ENCODE assay signal across 21 cellular contexts in the genomic region with DNA sequence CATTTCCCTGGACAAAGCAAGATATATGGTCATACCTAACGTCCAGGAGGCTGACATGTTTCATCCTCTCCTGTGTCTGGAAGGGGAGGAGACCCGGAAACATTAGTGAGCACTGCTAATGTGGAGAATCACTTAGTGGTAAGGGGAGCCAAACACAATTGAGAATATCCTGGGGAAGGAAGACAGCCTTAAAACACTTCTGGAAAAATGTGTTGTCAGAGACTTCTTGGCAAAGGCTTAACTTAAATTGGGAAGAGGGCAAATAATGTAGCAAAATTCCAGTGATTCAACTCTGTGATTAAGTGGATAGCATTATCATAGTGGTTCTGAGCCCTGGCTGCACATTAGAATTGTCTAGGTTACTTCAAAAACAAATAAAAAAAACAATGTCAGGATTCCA. TPM values are rescaled to one million over a fixed set of nuclear protein-coding genes. Genes with fewer than 3 reads are reported as not detected.
DNase-seq lines count a peak whose midpoint lies in the region; ATAC-seq, FAIRE-seq and TF ChIP-seq lines count a peak whose summit lies in the region.
"Had no signal": no experiment of that assay in that cellular context is flagged by ENCODE, and none has a peak within 500 bp of the region (broad histone marks: within the 10 kb centered on the region; RNA-seq: fewer than 3 reads in every experiment).

No MANE protein-coding gene starts in this region.

- H3K4me1 ChIP-seq in endothelial cell of umbilical vein (ENCODE audit: control insufficient read depth, extremely low read depth, insufficient read depth, low read length) (peaks cover 6% of the 10 kb centered on the region), right atrium auricular region (peaks cover 0 to 16% of the 10 kb centered on the region in 2 donors), stomach smooth muscle (ENCODE audit: control insufficient read depth, insufficient read depth, low read length) (peaks cover 29% of the 10 kb centered on the region)

- DNase-seq in GM04504 (ENCODE audit: low read depth), result peak; percentile 10
- DNase-seq in endothelial cell of umbilical vein (ENCODE audit: low read depth, low spot score), result peak; percentile 63
- DNase-seq in right atrium auricular region (ENCODE audit: low spot score), result no peak
- no peak for DNase-seq in stimulated activated CD4-positive, alpha-beta T cell treated with anti-CD3 and anti-CD28 coated beads, Interleukin-2, amount 100 ng/mL, for 24 hours
- DNase-seq in HT-29 (ENCODE audit: low spot score), result no peak
- DNase-seq in GF-D8 (lab: John Stamatoyannopoulos, UW), result no peak
- DNase-seq: activated CD4-positive, alpha-beta T cell treated with anti-CD3 and anti-CD28 coated beads for 4 hours; activated CD8-positive, alpha-beta memory T cell treated with anti-CD3 and anti-CD28 coated beads, Interleukin-2, amount 10 ng/mL, durations not matched to agents 7 days and 5 days; activated naive CD8-positive, alpha-beta T cell treated with anti-CD3 and anti-CD28 coated beads, Interleukin-2, amount 10 ng/mL, durations not matched to agents 7 days and 5 days; CD4-positive, alpha-beta T cell; immature natural killer cell; mammary epithelial cell; NCI-H2029; stimulated activated CD4-positive, alpha-beta T cell treated with anti-CD3 and anti-CD28 coated beads, Interleukin-4, amount 100 ng/mL, for 24 hours had no signal

- ATAC-seq in HG02885 (IDR thresholded peaks at IDR 0.05; ENCODE audit: poor library complexity, unreplicated experiment), result no peak
- ATAC-seq: activated CD8-positive, alpha-beta memory T cell treated with anti-CD3 and anti-CD28 coated beads, Interleukin-2, amount 10 ng/mL, durations not matched to agents 7 days and 5 days had no signal

- BruUV-seq in endothelial cell of umbilical vein (replicated peaks; lab: Mats Ljungman, UMichigan), result no TSS peak

- H3K9ac ChIP-seq in endothelial cell of umbilical vein (replicated peaks; ENCODE audit: extremely low read depth, insufficient read depth, low read length), result no peak overlapping the region
- no peak overlapping the region for H3K9ac ChIP-seq in stomach smooth muscle (ENCODE audit: low read length in 2 of 2)

- no peaks in the 10 kb centered on the region for H3K79me2 ChIP-seq in endothelial cell of umbilical vein (ENCODE audit: control insufficient read depth, insufficient read depth, low read length)

- dilution Hi-C loops in endothelial cell of umbilical vein (cut with MboI; ENCODE audit: extremely low pct_ligation_motif_present, low sequenced_read_pairs), result no loop called here

- TF ChIP-seq CTCF in endothelial cell of umbilical vein (IDR thresholded peaks at IDR 0.05; ENCODE audit: extremely low read depth in 1 of 2, insufficient read depth in 1 of 2, low read depth in 1 of 2, low read length in 2 of 2), result no peak
- no peak for TF ChIP-seq CTCF in right atrium auricular region (IDR thresholded peaks at IDR 0.05)

- CTCF ChIA-PET in endothelial cell of umbilical vein (lab: Charles Lee), result interaction anchor here (0.9 to 1.5 kb wide), 4 partner anchors 8 to 544 kb away, joined by 3 to 6 read pairs (median 3); no protein-coding TSS in a partner anchor

- intact Hi-C loops in endothelial cell of umbilical vein (cut with micrococcal nuclease), result no loop called here

- H3K27me3 ChIP-seq in endothelial cell of umbilical vein (ENCODE audit: control insufficient read depth in 2 of 2, insufficient read depth in 2 of 2, low read length in 2 of 2) (no peaks in the 10 kb centered on the region), right atrium auricular region (no peaks in the 10 kb centered on the region), stomach smooth muscle (ENCODE audit: control insufficient read depth in 1 of 2, insufficient read depth in 2 of 2, low read length in 2 of 2) (no peaks in the 10 kb centered on the region)

- H3K9me1 ChIP-seq in endothelial cell of umbilical vein (replicated peaks; ENCODE audit: control insufficient read depth, extremely low read depth, insufficient read depth, low read length), result no peaks in the 10 kb centered on the region

- peak; percentile 79 for FAIRE-seq in endothelial cell of umbilical vein (lab: Jason Lieb, UNC)
- FAIRE-seq: TTC549 had no signal

- H3K27ac ChIP-seq in endothelial cell of umbilical vein (ENCODE audit: insufficient read depth, low read depth, low read length), result no peak overlapping the region
- H3K27ac ChIP-seq in right atrium auricular region, result peak overlapping the region; percentile 66 to 70
- peak overlapping the region; percentile 71 for H3K27ac ChIP-seq in stomach smooth muscle (ENCODE audit: low read length)
- H3K27ac ChIP-seq: RWPE1 had no signal

- no peak for TF ChIP-seq POLR2A in endothelial cell of umbilical vein (IDR thresholded peaks at IDR 0.05; ENCODE audit: low read depth, low read length)

- no peaks in the 10 kb centered on the region for H3K36me3 ChIP-seq in endothelial cell of umbilical vein (ENCODE audit: control insufficient read depth in 2 of 2, extremely low read depth in 1 of 2, insufficient read depth in 2 of 2, low read length in 2 of 2)
- peaks cover 67% of the 10 kb centered on the region for H3K36me3 ChIP-seq in right atrium auricular region
- peaks cover 58 to 59% of the 10 kb centered on the region in 2 donors for H3K36me3 ChIP-seq in stomach smooth muscle (ENCODE audit: control insufficient read depth in 2 of 2, insufficient read depth in 2 of 2, low read length in 2 of 2)

- H3K4me2 ChIP-seq in endothelial cell of umbilical vein (ENCODE audit: insufficient read depth, low read length), result no peak overlapping the region

- no peaks in the 10 kb centered on the region for H4K20me1 ChIP-seq in endothelial cell of umbilical vein (replicated peaks; ENCODE audit: control insufficient read depth, extremely low read depth, insufficient read depth, low read length)

- no peak overlapping the region for H3K4me3 ChIP-seq in endothelial cell of umbilical vein (replicated peaks in 1 of 3; ENCODE audit: insufficient read depth in 1 of 3, low read depth in 1 of 3, low read length in 3 of 3)
- no peak overlapping the region for H3K4me3 ChIP-seq in right atrium auricular region
- H3K4me3 ChIP-seq in stomach smooth muscle (ENCODE audit: low read length in 2 of 2), result no peak overlapping the region
- H3K4me3 ChIP-seq: skin epidermis had no signal

- POLR2A ChIA-PET in endothelial cell of umbilical vein (lab: Charles Lee), result no interaction called here

- H3K9me3 ChIP-seq in endothelial cell of umbilical vein (replicated peaks; ENCODE audit: control insufficient read depth, insufficient read depth, low read length) (no peaks in the 10 kb centered on the region), right atrium auricular region (peaks cover 0 to 6% of the 10 kb centered on the region in 2 donors), stomach smooth muscle (ENCODE audit: control insufficient read depth in 2 of 2, low read length in 2 of 2) (no peaks in the 10 kb centered on the region)

- H2AFZ ChIP-seq in endothelial cell of umbilical vein (ENCODE audit: low read depth, low read length), result no peak overlapping the region

TF ChIP-seq in endothelial cell of umbilical vein, 7 proteins besides CTCF, POLR2A, EP300 and RAD21:
- TF ChIP-seq MYC (IDR thresholded peaks at IDR 0.05; ENCODE audit: low read depth, low read length), result no peak
- no peak for TF ChIP-seq EZH2 (IDR thresholded peaks at IDR 0.05; ENCODE audit: borderline replicate concordance, low read depth, low read length, severe bottlenecking)
- no peak for TF ChIP-seq GATA2 (IDR thresholded peaks at IDR 0.05; ENCODE audit: insufficient read depth, insufficient read length, low read depth, low read length)
- no peak for TF ChIP-seq POLR2AphosphoS5 (IDR thresholded peaks at IDR 0.05; ENCODE audit: insufficient read depth, low read depth, low read length)
- TF ChIP-seq JUN (IDR thresholded peaks at IDR 0.05; ENCODE audit: borderline replicate concordance, insufficient read depth, insufficient read length, low read depth), result no peak
- TF ChIP-seq FOS (IDR thresholded peaks at IDR 0.05; ENCODE audit: borderline replicate concordance, insufficient read depth, low read length), result no peak
- TF ChIP-seq, protein P1, sequence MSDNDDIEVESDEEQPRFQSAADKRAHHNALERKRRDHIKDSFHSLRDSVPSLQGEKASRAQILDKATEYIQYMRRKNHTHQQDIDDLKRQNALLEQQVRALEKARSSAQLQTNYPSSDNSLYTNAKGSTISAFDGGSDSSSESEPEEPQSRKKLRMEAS (IDR thresholded peaks at IDR 0.05; ENCODE audit: insufficient read depth, insufficient read length), result no peak

RNA-seq across cellular contexts. Expression of a gene that starts 39.5 kb away (rescaled TPM):
- not detected in 2 replicates for total RNA-seq in endothelial cell of umbilical vein
- not detected in 2 replicates for polyA plus RNA-seq in endothelial cell of umbilical vein
- polyA plus RNA-seq in endothelial cell of umbilical vein (2011; cell fraction: cytosol; rRNA removed), result not detected in 2 replicates
- polyA plus RNA-seq in endothelial cell of umbilical vein (2011; cell fraction: nucleus; rRNA removed), result not detected in 2 replicates
- not detected in 2 replicates for polyA plus RNA-seq in endothelial cell of umbilical vein (2012)
- not detected in 2 replicates for polyA minus RNA-seq in endothelial cell of umbilical vein
- polyA minus RNA-seq in endothelial cell of umbilical vein (2011; cell fraction: cytosol; rRNA and poly(A)+ RNA removed), result not detected
- not detected in 2 replicates for polyA minus RNA-seq in endothelial cell of umbilical vein (2011; cell fraction: nucleus; rRNA and poly(A)+ RNA removed)
- 100 to 1,000 TPM; 501 to 627 TPM for total RNA-seq in right atrium auricular region
- not detected in 2 replicates for total RNA-seq in HT-29 (2014; rRNA removed; shearing (Covaris generic))
- total RNA-seq: activated CD8-positive, alpha-beta memory T cell treated with anti-CD3 and anti-CD28 coated beads, Interleukin-2, amount 10 ng/mL, durations not matched to agents 7 days and 5 days; activated naive CD8-positive, alpha-beta T cell treated with anti-CD3 and anti-CD28 coated beads, Interleukin-2, amount 10 ng/mL, durations not matched to agents 7 days and 5 days; CD4-positive, alpha-beta T cell; epithelial cell of proximal tubule had no signal
- polyA plus RNA-seq: AG04450, immature natural killer cell had no signal

Comparison
In these comparisons a context has a peak if more than half of its experiments do, and no peak if none do; other contexts are left out.
1. DNase-seq: peak in GM04504 (single experiment) and endothelial cell of umbilical vein (single experiment); none in right atrium auricular region (single experiment), stimulated activated CD4-positive, alpha-beta T cell treated with anti-CD3 and anti-CD28 coated beads, Interleukin-2, amount 100 ng/mL, for 24 hours (0 of 2), HT-29 (single experiment) and GF-D8 (single experiment).
2. RNA of a gene that starts 39.5 kb away (total RNA-seq): 501 to 627 TPM in right atrium auricular region; not detected in endothelial cell of umbilical vein and not detected in HT-29; every median in the first group is over 100 times any median in the second.